8 cellular contexts compared by ENCODE assay signal in the genomic region with DNA sequence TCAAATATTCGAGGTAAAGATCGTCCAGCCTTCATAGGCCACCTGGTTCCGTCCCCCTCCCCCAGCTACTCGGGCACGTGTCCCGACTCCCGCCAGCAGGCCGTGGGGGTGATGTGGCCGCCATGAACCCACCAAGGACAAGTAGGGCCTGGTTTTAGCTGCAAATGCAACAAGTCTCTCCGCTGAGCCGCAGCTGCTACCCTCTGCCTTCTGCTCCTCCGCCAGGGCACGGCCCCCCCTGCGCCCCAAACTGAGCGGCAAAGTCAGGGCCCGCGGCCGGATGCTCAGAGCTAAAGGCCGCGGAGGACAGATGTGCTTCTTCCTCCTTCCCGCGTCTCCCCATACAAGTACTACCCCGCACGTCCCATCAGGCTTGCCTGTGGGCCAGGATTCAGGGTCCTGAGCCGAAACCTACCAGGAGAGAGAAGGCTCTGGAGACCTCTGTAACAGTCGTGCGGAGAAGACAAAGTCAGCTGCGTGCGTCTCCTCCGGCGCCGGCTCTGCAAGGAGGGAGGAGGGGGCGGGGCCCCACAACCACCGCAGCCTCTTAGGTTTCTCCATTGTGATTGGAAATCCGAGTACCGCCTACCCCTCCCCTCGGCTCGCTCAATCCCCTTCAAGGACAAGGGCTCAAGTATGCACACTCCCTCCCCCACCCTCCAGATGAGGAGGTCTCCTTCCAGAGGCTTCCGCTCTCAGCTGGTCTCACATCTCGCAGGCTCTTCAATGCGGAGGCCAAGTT. TPM values are rescaled to one million over a fixed set of nuclear protein-coding genes. Genes with fewer than 3 reads are reported as not detected.
DNase-seq lines count a peak whose midpoint lies in the region; ATAC-seq and TF ChIP-seq lines count a peak whose summit lies in the region.

A gene (minus strand): TSS at position 507 of the 742 bp plus-strand sequence. CDS start 3,171 bp downstream, outside the sequence.

- peak within 1 kb of the TSS; percentile 91 for H3K4me3 ChIP-seq in DOHH2 (ENCODE audit: low read length)
- H3K4me3 ChIP-seq in RWPE2 (ENCODE audit: severe bottlenecking): peak within 1 kb of the TSS; percentile 87

- H3K27ac ChIP-seq in DOHH2 (ENCODE audit: low read depth, low read length) (peak within 1 kb of the TSS; percentile 73), RWPE2 (ENCODE audit: poor library complexity, severe bottlenecking) (peak within 1 kb of the TSS; percentile 60)

- peak within 1 kb of the TSS; percentile 99 for H3K4me3 Mint-ChIP-seq in activated T-helper 2 cell treated with anti-CD3 and anti-CD28 coated beads, Interferon-gamma antibody, Interleukin-2, Interleukin-4, amounts not matched to agents 10 μg/mL and 5 μg/mL and 100 μg/mL, durations not matched to agents 14 hours and 24 hours and 36 hours (ENCODE audit: low read depth)
- H3K4me3 Mint-ChIP-seq in nephron progenitor cell: peak within 1 kb of the TSS; percentile 93
- peak within 1 kb of the TSS; percentile 98 for H3K4me3 Mint-ChIP-seq in stimulated activated naive CD8-positive, alpha-beta T cell treated with anti-CD3 and anti-CD28 coated beads, Interleukin-15, amount 100 ng/mL, for 72 hours

- peaks cover 48% of the 10 kb centered on the region for H3K36me3 Mint-ChIP-seq in activated T-helper 2 cell treated with anti-CD3 and anti-CD28 coated beads, Interferon-gamma antibody, Interleukin-2, Interleukin-4, amounts not matched to agents 10 μg/mL and 5 μg/mL and 100 μg/mL, durations not matched to agents 14 hours and 24 hours and 36 hours (ENCODE audit: low read depth)
- peaks cover 27% of the 10 kb centered on the region for H3K36me3 Mint-ChIP-seq in nephron progenitor cell (ENCODE audit: low read depth)

- H3K36me3 ChIP-seq in DOHH2 (ENCODE audit: control insufficient read depth, low read length) (peaks cover 50% of the 10 kb centered on the region), RWPE2 (ENCODE audit: low read depth) (peaks cover 36% of the 10 kb centered on the region)

- intact Hi-C loops in activated T-helper 2 cell treated with anti-CD3 and anti-CD28 coated beads, Interferon-gamma antibody, Interleukin-2, Interleukin-4, amounts not matched to agents 10 μg/mL and 5 μg/mL and 100 μg/mL, durations not matched to agents 14 hours and 24 hours and 36 hours (cut with micrococcal nuclease): loop anchor here (1.0 to 2.0 kb wide), 6 partner anchors 23 to 389 kb away; a partner anchor contains a TSS

- H3K9me3 ChIP-seq in DOHH2 (ENCODE audit: control insufficient read depth, insufficient read depth, low read length): peaks cover 3% of the 10 kb centered on the region; the same call in 1 of the 2 replicates
- H3K9me3 ChIP-seq in RWPE2 (ENCODE audit: severe bottlenecking): no peaks in the 10 kb centered on the region

- peaks cover 22% of the 10 kb centered on the region for H4K20me1 ChIP-seq in DOHH2 (ENCODE audit: control insufficient read depth, insufficient read depth, low read depth, low read length)

- H3K4me1 Mint-ChIP-seq in activated T-helper 2 cell treated with anti-CD3 and anti-CD28 coated beads, Interferon-gamma antibody, Interleukin-2, Interleukin-4, amounts not matched to agents 10 μg/mL and 5 μg/mL and 100 μg/mL, durations not matched to agents 14 hours and 24 hours and 36 hours (ENCODE audit: low read depth): peaks cover 37% of the 10 kb centered on the region
- peaks cover 38% of the 10 kb centered on the region for H3K4me1 Mint-ChIP-seq in nephron progenitor cell
- peaks cover 41% of the 10 kb centered on the region for H3K4me1 Mint-ChIP-seq in stimulated activated naive CD8-positive, alpha-beta T cell treated with anti-CD3 and anti-CD28 coated beads, Interleukin-15, amount 100 ng/mL, for 72 hours

- peak within 1 kb of the TSS; percentile 99 for H3K27ac Mint-ChIP-seq in activated T-helper 2 cell treated with anti-CD3 and anti-CD28 coated beads, Interferon-gamma antibody, Interleukin-2, Interleukin-4, amounts not matched to agents 10 μg/mL and 5 μg/mL and 100 μg/mL, durations not matched to agents 14 hours and 24 hours and 36 hours
- H3K27ac Mint-ChIP-seq in nephron progenitor cell: peak within 1 kb of the TSS; percentile 100
- peak within 1 kb of the TSS; percentile 99 for H3K27ac Mint-ChIP-seq in stimulated activated naive CD8-positive, alpha-beta T cell treated with anti-CD3 and anti-CD28 coated beads, Interleukin-15, amount 100 ng/mL, for 72 hours

- TF ChIP-seq CTCF in DOHH2 (IDR thresholded peaks at IDR 0.05; ENCODE audit: low read depth, low read length, poor library complexity, severe bottlenecking): no peak
- no peak for TF ChIP-seq CTCF in RWPE2 (IDR thresholded peaks at IDR 0.05; ENCODE audit: poor library complexity, severe bottlenecking)
- no peak for TF ChIP-seq CTCF in nephron progenitor cell (IDR thresholded peaks at IDR 0.05)

- H3K27me3 Mint-ChIP-seq in activated T-helper 2 cell treated with anti-CD3 and anti-CD28 coated beads, Interferon-gamma antibody, Interleukin-2, Interleukin-4, amounts not matched to agents 10 μg/mL and 5 μg/mL and 100 μg/mL, durations not matched to agents 14 hours and 24 hours and 36 hours (ENCODE audit: low read depth): no peaks in the 10 kb centered on the region
- no peaks in the 10 kb centered on the region for H3K27me3 Mint-ChIP-seq in nephron progenitor cell (ENCODE audit: low read depth, poor library complexity)
- no peaks in the 10 kb centered on the region for H3K27me3 Mint-ChIP-seq in stimulated activated naive CD8-positive, alpha-beta T cell treated with anti-CD3 and anti-CD28 coated beads, Interleukin-15, amount 100 ng/mL, for 72 hours

- ATAC-seq in GM21825 (IDR thresholded peaks at IDR 0.05; ENCODE audit: unreplicated experiment): peak; percentile 97
- peak; percentile 97 for ATAC-seq in RWPE2 (ENCODE audit: low read depth)
- ATAC-seq in stimulated activated naive CD8-positive, alpha-beta T cell treated with anti-CD3 and anti-CD28 coated beads, Interleukin-15, amount 100 ng/mL, for 72 hours: peak; percentile 96

- no peaks in the 10 kb centered on the region for H3K9me3 Mint-ChIP-seq in activated T-helper 2 cell treated with anti-CD3 and anti-CD28 coated beads, Interferon-gamma antibody, Interleukin-2, Interleukin-4, amounts not matched to agents 10 μg/mL and 5 μg/mL and 100 μg/mL, durations not matched to agents 14 hours and 24 hours and 36 hours
- H3K9me3 Mint-ChIP-seq in nephron progenitor cell: peaks cover 12% of the 10 kb centered on the region
- H3K9me3 Mint-ChIP-seq in stimulated activated naive CD8-positive, alpha-beta T cell treated with anti-CD3 and anti-CD28 coated beads, Interleukin-15, amount 100 ng/mL, for 72 hours: no peaks in the 10 kb centered on the region

- no peaks in the 10 kb centered on the region for H3K9me2 ChIP-seq in DOHH2 (replicated peaks; ENCODE audit: control insufficient read depth, low read length)

- peak within 1 kb of the TSS; percentile 88 for H3K4me2 ChIP-seq in DOHH2 (ENCODE audit: low read length)

- H3K4me1 ChIP-seq in DOHH2 (ENCODE audit: control insufficient read depth, low read length) (peaks cover 36% of the 10 kb centered on the region), RWPE2 (ENCODE audit: insufficient read depth, poor library complexity, severe bottlenecking) (no peaks in the 10 kb centered on the region)

- H3F3A ChIP-seq in DOHH2 (ENCODE audit: control insufficient read depth, insufficient read depth): no peaks in the 10 kb centered on the region; the same call in 1 of the 2 replicates

- DNase-seq in LHCN-M2 (ENCODE audit: low read depth) (peak; percentile 92), RWPE2 (ENCODE audit: low spot score) (peak; percentile 80), fibroblast of peridontal ligament (ENCODE audit: extremely low read depth) (peak; percentile 95), nephron progenitor cell (peak; percentile 93)
- peak; percentile 93 for DNase-seq in activated T-helper 2 cell treated with anti-CD3 and anti-CD28 coated beads, Interferon-gamma antibody, Interleukin-2, Interleukin-4, amounts not matched to agents 10 μg/mL and 5 μg/mL and 100 μg/mL, durations not matched to agents 14 hours and 24 hours and 36 hours (ENCODE audit: low spot score)
- peak; percentile 91 to 96 for DNase-seq in stimulated activated naive CD8-positive, alpha-beta T cell treated with anti-CD3 and anti-CD28 coated beads, Interleukin-15, amount 100 ng/mL, for 72 hours

- H3K27me3 ChIP-seq in DOHH2 (ENCODE audit: control insufficient read depth, low read length) (peaks cover 2% of the 10 kb centered on the region; the same call in 1 of the 2 replicates), RWPE2 (ENCODE audit: insufficient read depth, poor library complexity, severe bottlenecking) (no peaks in the 10 kb centered on the region)

- H3K79me2 ChIP-seq in DOHH2 (ENCODE audit: control insufficient read depth, low read length): peaks cover 57% of the 10 kb centered on the region

RNA-seq across cellular contexts. Expression of the gene that starts here (rescaled TPM):
- 731 and 832 TPM in 2 replicates for total RNA-seq in LHCN-M2 (2014; rRNA removed)
- polyA plus RNA-seq in LHCN-M2 (2012): 561 TPM
- 1,305 and 1,321 TPM in 2 replicates for total RNA-seq in activated T-helper 2 cell treated with anti-CD3 and anti-CD28 coated beads, Interferon-gamma antibody, Interleukin-2, Interleukin-4, amounts not matched to agents 10 μg/mL and 5 μg/mL and 100 μg/mL, durations not matched to agents 14 hours and 24 hours and 36 hours

Comparison
In these comparisons a context has a peak if more than half of its experiments do, and no peak if none do; other contexts are left out.
1. Peak in every context shown above with its lines: DNase-seq, ATAC-seq, H3K4me3 ChIP-seq and H3K27ac ChIP-seq.